In genomic region chr5:79237735-79238560, GRCh38 we compare ENCODE assay signal across 8 cellular contexts. TPM values are rescaled to one million over a fixed set of nuclear protein-coding genes. Genes with fewer than 3 reads are reported as not detected.
DNase-seq lines count a peak whose midpoint lies in the region; ATAC-seq and TF ChIP-seq lines count a peak whose summit lies in the region.

No MANE protein-coding gene starts in this region.

- H3K4me3 Mint-ChIP-seq in T-helper 2 cell treated with Interferon-gamma antibody and Interleukin-4, amounts not matched to agents 5 μg/mL and 100 μg/mL, for 36 hours = peak overlapping the region; percentile 82

- peak overlapping the region; percentile 0 for H3K9ac ChIP-seq in rectal smooth muscle tissue (ENCODE audit: low read length)

- no peaks in the 10 kb centered on the region for H3K27me3 Mint-ChIP-seq in T-helper 2 cell treated with Interferon-gamma antibody and Interleukin-4, amounts not matched to agents 5 μg/mL and 100 μg/mL, for 36 hours (ENCODE audit: low read depth)

- ATAC-seq in GM19463 (IDR thresholded peaks at IDR 0.05; ENCODE audit: unreplicated experiment) = no peak
- no peak for ATAC-seq in GM19467 (IDR thresholded peaks at IDR 0.05; ENCODE audit: unreplicated experiment)

- no peaks in the 10 kb centered on the region for H3K9me3 Mint-ChIP-seq in T-helper 2 cell treated with Interferon-gamma antibody and Interleukin-4, amounts not matched to agents 5 μg/mL and 100 μg/mL, for 36 hours

- peaks cover 0 to 10% (median 3%) of the 10 kb centered on the region in 4 donors for H3K4me1 ChIP-seq in Peyer's patch
- peaks cover 2% of the 10 kb centered on the region for H3K4me1 ChIP-seq in rectal smooth muscle tissue (ENCODE audit: control insufficient read depth, insufficient read depth, low read length)

- H3K27me3 ChIP-seq in Peyer's patch (no peaks in the 10 kb centered on the region), rectal smooth muscle tissue (ENCODE audit: control insufficient read depth, insufficient read depth, low read length) (no peaks in the 10 kb centered on the region)

- no peaks in the 10 kb centered on the region for H3K36me3 Mint-ChIP-seq in T-helper 2 cell treated with Interferon-gamma antibody and Interleukin-4, amounts not matched to agents 5 μg/mL and 100 μg/mL, for 36 hours (ENCODE audit: low read depth)

- no peaks in the 10 kb centered on the region for H3K9me3 ChIP-seq in Peyer's patch

- no peak for TF ChIP-seq CTCF in Peyer's patch (IDR thresholded peaks at IDR 0.05)
- no peak for TF ChIP-seq CTCF in fibroblast of mammary gland (conservative IDR thresholded peaks at IDR 0.05; ENCODE audit: control insufficient read depth, insufficient read depth, low read depth, low read length)

- no peak for TF ChIP-seq POLR2A in Peyer's patch (IDR thresholded peaks at IDR 0.05)

- H3K36me3 ChIP-seq in Peyer's patch (no peaks in the 10 kb centered on the region), rectal smooth muscle tissue (ENCODE audit: control insufficient read depth, insufficient read depth, low read length) (no peaks in the 10 kb centered on the region)

- no peak for DNase-seq in T-helper 2 cell treated with Interferon-gamma antibody and Interleukin-4, amounts not matched to agents 5 μg/mL and 100 μg/mL, for 36 hours (ENCODE audit: low spot score)
- DNase-seq in T-helper 2 cell = no peak
- DNase-seq in Peyer's patch = no peak
- DNase-seq in fibroblast of mammary gland (ENCODE audit: low read depth) = no peak
- no peak for DNase-seq in ecto neural progenitor cell (ENCODE audit: low spot score)

- peaks cover 34% of the 10 kb centered on the region for H3K4me1 Mint-ChIP-seq in T-helper 2 cell treated with Interferon-gamma antibody and Interleukin-4, amounts not matched to agents 5 μg/mL and 100 μg/mL, for 36 hours (ENCODE audit: low read depth)

- peak overlapping the region; percentile 73 for H3K27ac Mint-ChIP-seq in T-helper 2 cell treated with Interferon-gamma antibody and Interleukin-4, amounts not matched to agents 5 μg/mL and 100 μg/mL, for 36 hours

- H3K4me3 ChIP-seq in Peyer's patch = peak overlapping the region; percentile 83 to 94 (median 86)
- H3K4me3 ChIP-seq in fibroblast of mammary gland (ENCODE audit: control insufficient read depth, low read depth, low read length) = peak overlapping the region; percentile 71
- H3K4me3 ChIP-seq in rectal smooth muscle tissue (ENCODE audit: low read length) = peak overlapping the region; percentile 77

- H3K27ac ChIP-seq in Peyer's patch = peak overlapping the region; percentile 89 to 94 (median 91)
- H3K27ac ChIP-seq in rectal smooth muscle tissue (ENCODE audit: low read depth, low read length) = peak overlapping the region; percentile 92

RNA-seq across cellular contexts. Expression of gene JMY, which starts 2.0 kb away (rescaled TPM):
- total RNA-seq in Peyer's patch = 10 to 100 TPM; 10.3 to 16.5 (median 12.3) TPM
